ENCODE assay signal across 8 cellular contexts in the genomic region with DNA sequence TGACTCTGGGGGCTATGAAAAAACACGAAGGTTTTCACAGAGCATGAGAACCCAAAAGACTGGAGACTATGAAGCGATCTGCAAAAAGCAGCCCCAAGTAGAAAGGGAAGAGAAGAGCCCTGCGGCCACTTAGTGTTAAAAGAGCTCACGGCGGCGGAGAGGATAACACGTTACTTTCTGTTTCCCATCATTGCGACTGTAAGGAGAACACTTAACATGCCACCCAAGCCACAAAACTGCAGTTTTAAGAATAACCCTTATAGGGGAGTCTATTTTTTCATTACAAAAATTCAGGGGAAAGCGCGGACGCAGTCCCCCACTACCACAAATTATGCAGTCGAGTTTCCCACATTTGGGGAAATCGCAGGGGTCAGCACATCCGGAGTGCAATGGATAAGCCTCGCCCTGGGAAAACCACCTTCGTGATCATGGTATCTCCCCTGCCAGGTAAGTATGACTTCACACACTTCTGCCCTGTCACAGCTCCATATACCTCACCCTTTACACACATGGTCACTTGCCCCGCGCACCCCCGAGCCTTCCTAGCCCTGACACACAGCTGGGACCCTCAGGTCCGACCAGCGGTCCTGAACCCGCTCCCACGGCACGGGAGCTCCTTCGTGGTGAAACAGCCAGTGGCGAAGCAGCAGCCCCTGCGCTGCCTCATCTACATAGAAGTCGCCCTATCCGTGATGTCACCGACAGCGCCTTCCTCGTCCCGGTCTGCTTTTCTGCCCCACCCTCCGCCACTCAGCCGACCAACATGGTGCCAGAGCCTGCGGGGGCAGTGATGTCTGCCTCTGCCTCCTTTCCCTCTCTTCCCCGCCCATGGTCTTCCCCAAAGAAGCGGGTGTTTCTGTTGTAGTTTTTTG.
DNase-seq lines count a peak whose midpoint lies in the region; ATAC-seq and TF ChIP-seq lines count a peak whose summit lies in the region.
"Not testable (repeated sequence)": the region's sequence is repeated elsewhere in the genome, so short reads cannot be mapped to it uniquely, and the experiment has no call there.

No MANE protein-coding gene starts in this region.

- TF ChIP-seq CTCF in OCI-LY3 (IDR thresholded peaks at IDR 0.05; ENCODE audit: low read depth, low read length), result not testable (repeated sequence)

- DNase-seq in DMS79 treated with DMSO at 0.1 percent for 48 hours (lab: John Stamatoyannopoulos, UW), result peak; percentile 94
- peak; percentile 47 for DNase-seq in activated T-cell treated with anti-CD3 and anti-CD28 coated beads for 48 hours (ENCODE audit: low read depth)
- DNase-seq in stimulated activated naive B cell treated with anti-CD40 and anti-IgM and Interleukin-4, amounts not matched to agents 10 μg/mL and 1 μg/mL and 100 μg/mL, for 72 hours, result peak; percentile 89

- peak overlapping the region; percentile 65 to 72 for H3K4me3 Mint-ChIP-seq in stimulated activated naive B cell treated with anti-CD40 and anti-IgM and Interleukin-4, amounts not matched to agents 10 μg/mL and 1 μg/mL and 100 μg/mL, for 72 hours

- ATAC-seq in GM21717 (IDR thresholded peaks at IDR 0.05; ENCODE audit: unreplicated experiment) (peak; percentile 89), esophagus mucosa (peak; percentile 92)
- ATAC-seq in stimulated activated naive B cell treated with anti-CD40 and anti-IgM and Interleukin-4, amounts not matched to agents 10 μg/mL and 1 μg/mL and 100 μg/mL, for 72 hours (replicated peaks), result peak; percentile 83 to 86

- not testable (repeated sequence) for H2AFZ ChIP-seq in OCI-LY3 (ENCODE audit: low read depth, low read length)

- H3K9me3 Mint-ChIP-seq in stimulated activated naive B cell treated with anti-CD40 and anti-IgM and Interleukin-4, amounts not matched to agents 10 μg/mL and 1 μg/mL and 100 μg/mL, for 72 hours, result not testable (repeated sequence)

- 0% methylated on average over 11 of the region's 38 CpGs for WGBS in HUES64

- H3K36me3 Mint-ChIP-seq in stimulated activated naive B cell treated with anti-CD40 and anti-IgM and Interleukin-4, amounts not matched to agents 10 μg/mL and 1 μg/mL and 100 μg/mL, for 72 hours, result not testable (repeated sequence)

- H3K4me2 ChIP-seq in OCI-LY3 (ENCODE audit: low read length), result peak overlapping the region; percentile 66

- H3K9me3 ChIP-seq in HUES64 (ENCODE audit: insufficient read depth, low read depth, low read length); OCI-LY3 (ENCODE audit: insufficient read depth, low read length); muscle layer of duodenum (ENCODE audit: control insufficient read depth in 1 of 2, low read length in 2 of 2): not testable (repeated sequence)

- peak overlapping the region; percentile 78; the same call in 1 of the 2 replicates for H3K27ac ChIP-seq in HUES64 (ENCODE audit: low read depth, low read length)
- H3K27ac ChIP-seq in OCI-LY3 (ENCODE audit: low read length), result peak overlapping the region; percentile 67
- not testable (repeated sequence) for H3K27ac ChIP-seq in muscle layer of duodenum (ENCODE audit: low read length)

- not testable (repeated sequence) for H3K4me1 ChIP-seq in HUES64 (ENCODE audit: insufficient read depth, low read length); OCI-LY3 (ENCODE audit: low read length); muscle layer of duodenum (ENCODE audit: control insufficient read depth in 1 of 2, insufficient read depth in 2 of 2, low read length in 2 of 2)

- peak overlapping the region; percentile 85 for H3K9ac ChIP-seq in HUES64 (ENCODE audit: low read depth, low read length)
- H3K9ac ChIP-seq in OCI-LY3 (ENCODE audit: low read length), result peak overlapping the region; percentile 64

- peak overlapping the region; percentile 53 for H3K4me3 ChIP-seq in HUES64 (ENCODE audit: low read length)
- H3K4me3 ChIP-seq in OCI-LY3 (ENCODE audit: low read length), result peak overlapping the region; percentile 75
- peak overlapping the region; percentile 30 to 58 for H3K4me3 ChIP-seq in muscle layer of duodenum (ENCODE audit: low read depth in 1 of 2, low read length in 2 of 2)

- H3K27me3 Mint-ChIP-seq in stimulated activated naive B cell treated with anti-CD40 and anti-IgM and Interleukin-4, amounts not matched to agents 10 μg/mL and 1 μg/mL and 100 μg/mL, for 72 hours, result not testable (repeated sequence)

- H3K36me3 ChIP-seq in HUES64 (ENCODE audit: insufficient read depth, low read length); OCI-LY3 (replicated peaks; ENCODE audit: low read depth, low read length); muscle layer of duodenum (ENCODE audit: control insufficient read depth in 1 of 2, insufficient read depth in 2 of 2, low read length in 2 of 2): not testable (repeated sequence)

- H3K27me3 ChIP-seq in HUES64 (ENCODE audit: insufficient read depth, low read length); OCI-LY3 (ENCODE audit: low read depth, low read length); muscle layer of duodenum (ENCODE audit: low read depth, low read length): not testable (repeated sequence)

- H4K20me1 ChIP-seq in OCI-LY3 (ENCODE audit: insufficient read depth, low read length), result not testable (repeated sequence)

- H3K79me2 ChIP-seq in OCI-LY3 (ENCODE audit: low read length), result not testable (repeated sequence)

- H3K4me1 Mint-ChIP-seq in stimulated activated naive B cell treated with anti-CD40 and anti-IgM and Interleukin-4, amounts not matched to agents 10 μg/mL and 1 μg/mL and 100 μg/mL, for 72 hours, result not testable (repeated sequence)

- H3K27ac Mint-ChIP-seq in stimulated activated naive B cell treated with anti-CD40 and anti-IgM and Interleukin-4, amounts not matched to agents 10 μg/mL and 1 μg/mL and 100 μg/mL, for 72 hours, result peak overlapping the region; percentile 98
